Comparison of ENCODE assay signal across 34 cellular contexts in the genomic region with DNA sequence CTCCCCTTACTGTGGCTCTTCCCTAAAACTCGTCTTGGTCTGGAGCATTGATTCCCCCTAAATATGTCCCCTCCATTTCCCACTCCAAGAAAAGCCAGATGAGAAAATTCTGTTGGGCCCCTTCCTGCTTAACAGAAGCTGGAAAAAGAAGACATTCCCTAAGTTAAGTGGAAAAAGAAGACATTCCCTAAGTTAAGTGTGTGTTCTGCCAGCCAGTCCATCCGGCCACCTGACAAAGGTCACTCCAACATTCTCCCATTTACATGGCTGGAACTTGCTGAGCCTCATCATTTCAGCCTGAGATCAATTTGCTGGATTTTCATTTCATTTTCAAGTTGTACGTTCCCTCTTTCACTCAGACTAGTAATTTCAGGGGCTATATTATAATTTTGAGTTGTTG. TPM values are rescaled to one million over a fixed set of nuclear protein-coding genes. Genes with fewer than 3 reads are reported as not detected.
"Had no signal": no experiment of that assay in that cellular context is flagged by ENCODE, and none has a peak within 500 bp of the region (broad histone marks: within the 10 kb centered on the region; RNA-seq: fewer than 3 reads in every experiment).

No MANE protein-coding gene starts in this region.

- H3K36me3 ChIP-seq: cardiac muscle cell, SJCRH30 had no signal

- H3K9ac ChIP-seq: KMS-11 had no signal

- DNase-seq: activated CD4-positive, alpha-beta T cell treated with anti-CD3 and anti-CD28 coated beads, Interleukin-2, amount 10 ng/mL, durations not matched to agents 24 days and 14 days; activated CD4-positive, alpha-beta T cell treated with anti-CD3 and anti-CD28 coated beads, Interleukin-2, amount 50 U/mL, for 4 hours; activated CD8-positive, alpha-beta T cell treated with anti-CD3 and anti-CD28 coated beads for 36 hours; activated effector memory CD4-positive, alpha-beta T cell treated with anti-CD3 and anti-CD28 coated beads, Interleukin-2, amount 50 U/mL, for 16 hours; activated naive CD4-positive, alpha-beta T cell; activated naive CD4-positive, alpha-beta T cell treated with anti-CD3 and anti-CD28 coated beads, Interleukin-2, amount 50 U/mL, for 16 hours; activated naive CD8-positive, alpha-beta T cell treated with anti-CD3 and anti-CD28 coated beads for 36 hours; activated T-cell treated with anti-CD3 and anti-CD28 coated beads, Interleukin-2, amount 50 U/mL, for 1 hour; activated T-cell treated with anti-CD3 and anti-CD28 coated beads, Interleukin-2, amount 50 U/mL, for 72 hours; amniotic stem cell; aorta; MM.1S; NCI-H1092 treated with DMSO at 0.1 percent for 48 hours; NCI-H1417; NCI-H146; NCI-H187; NCI-H2029 treated with DMSO at 0.1 percent for 48 hours; NCI-H2107; NCI-H2171; NCI-H2227 treated with DMSO at 0.1 percent for 48 hours; NCI-H446; NCI-H524 treated with DMSO at 0.1 percent for 48 hours; SHP77; SJCRH30 had no signal

- H3K27ac ChIP-seq: cardiac muscle cell, KMS-11, SJCRH30, SK-N-MC had no signal

- H3K4me3 Mint-ChIP-seq: activated CD4-positive, alpha-beta T cell treated with anti-CD3 and anti-CD28 coated beads, Interleukin-2, amount 10 ng/mL, durations not matched to agents 24 days and 14 days; activated CD8-positive, alpha-beta T cell treated with anti-CD3 and anti-CD28 coated beads for 36 hours; activated naive CD8-positive, alpha-beta T cell treated with anti-CD3 and anti-CD28 coated beads for 36 hours; activated T-cell treated with anti-CD3 and anti-CD28 coated beads, Interleukin-2, amount 50 U/mL, for 72 hours; activated T-helper 17 cell treated with anti-CD3 and anti-CD28 coated beads, Interleukin-2, amount 50 U/mL, for 72 hours; central memory CD8-positive, alpha-beta T cell; T-helper 1 cell treated with Interleukin-12 subunit alpha and Interleukin-12 subunit beta and Interleukin-4 antibody, amounts not matched to agents 30 μg/mL and 1 μg/mL, for 36 hours; T-helper 2 cell treated with Interferon-gamma antibody and Interleukin-4, amounts not matched to agents 5 μg/mL and 100 μg/mL, for 36 hours had no signal

- H3K9me3 Mint-ChIP-seq: activated CD4-positive, alpha-beta T cell treated with anti-CD3 and anti-CD28 coated beads, Interleukin-2, amount 10 ng/mL, durations not matched to agents 24 days and 14 days; activated CD8-positive, alpha-beta T cell treated with anti-CD3 and anti-CD28 coated beads for 36 hours; activated naive CD8-positive, alpha-beta T cell treated with anti-CD3 and anti-CD28 coated beads for 36 hours; activated T-cell treated with anti-CD3 and anti-CD28 coated beads, Interleukin-2, amount 50 U/mL, for 72 hours; activated T-helper 17 cell treated with anti-CD3 and anti-CD28 coated beads, Interleukin-2, amount 50 U/mL, for 72 hours; central memory CD8-positive, alpha-beta T cell; T-helper 1 cell treated with Interleukin-12 subunit alpha and Interleukin-12 subunit beta and Interleukin-4 antibody, amounts not matched to agents 30 μg/mL and 1 μg/mL, for 36 hours; T-helper 2 cell treated with Interferon-gamma antibody and Interleukin-4, amounts not matched to agents 5 μg/mL and 100 μg/mL, for 36 hours had no signal

- H3K27me3 Mint-ChIP-seq: activated CD4-positive, alpha-beta T cell treated with anti-CD3 and anti-CD28 coated beads, Interleukin-2, amount 10 ng/mL, durations not matched to agents 24 days and 14 days; activated CD8-positive, alpha-beta T cell treated with anti-CD3 and anti-CD28 coated beads for 36 hours; activated naive CD8-positive, alpha-beta T cell treated with anti-CD3 and anti-CD28 coated beads for 36 hours; central memory CD8-positive, alpha-beta T cell had no signal

- ATAC-seq: activated CD8-positive, alpha-beta T cell treated with anti-CD3 and anti-CD28 coated beads for 36 hours; activated T-cell treated with anti-CD3 and anti-CD28 coated beads, Interleukin-2, amount 50 U/mL, for 72 hours; activated T-helper 17 cell treated with anti-CD3 and anti-CD28 coated beads, Interleukin-2, amount 50 U/mL, for 72 hours; Panc1 had no signal

- H3K4me2 ChIP-seq: KMS-11 had no signal

- H3K9me3 ChIP-seq: SJCRH30 had no signal

- H3K4me1 ChIP-seq: SJCRH30 had no signal

- H3K27ac Mint-ChIP-seq: activated CD4-positive, alpha-beta T cell treated with anti-CD3 and anti-CD28 coated beads, Interleukin-2, amount 10 ng/mL, durations not matched to agents 24 days and 14 days; activated CD8-positive, alpha-beta T cell treated with anti-CD3 and anti-CD28 coated beads for 36 hours; activated naive CD8-positive, alpha-beta T cell treated with anti-CD3 and anti-CD28 coated beads for 36 hours; activated T-cell treated with anti-CD3 and anti-CD28 coated beads, Interleukin-2, amount 50 U/mL, for 72 hours; activated T-helper 17 cell treated with anti-CD3 and anti-CD28 coated beads, Interleukin-2, amount 50 U/mL, for 72 hours; T-helper 1 cell treated with Interleukin-12 subunit alpha and Interleukin-12 subunit beta and Interleukin-4 antibody, amounts not matched to agents 30 μg/mL and 1 μg/mL, for 36 hours; T-helper 2 cell treated with Interferon-gamma antibody and Interleukin-4, amounts not matched to agents 5 μg/mL and 100 μg/mL, for 36 hours had no signal

- H3K27me3 ChIP-seq: cardiac muscle cell, SJCRH30 had no signal

- H3K4me1 Mint-ChIP-seq: activated CD4-positive, alpha-beta T cell treated with anti-CD3 and anti-CD28 coated beads, Interleukin-2, amount 10 ng/mL, durations not matched to agents 24 days and 14 days; activated naive CD8-positive, alpha-beta T cell treated with anti-CD3 and anti-CD28 coated beads for 36 hours; activated T-helper 17 cell treated with anti-CD3 and anti-CD28 coated beads, Interleukin-2, amount 50 U/mL, for 72 hours; central memory CD8-positive, alpha-beta T cell had no signal

- H3K4me3 ChIP-seq: cardiac muscle cell, SJCRH30, SK-N-MC had no signal

- H3K36me3 Mint-ChIP-seq: activated naive CD8-positive, alpha-beta T cell treated with anti-CD3 and anti-CD28 coated beads for 36 hours had no signal

RNA-seq across cellular contexts. Expression of gene LYPD1, which starts 52.0 kb away (rescaled TPM):
- total RNA-seq: activated CD4-positive, alpha-beta T cell treated with anti-CD3 and anti-CD28 coated beads, Interleukin-2, amount 10 ng/mL, durations not matched to agents 24 days and 14 days; activated CD8-positive, alpha-beta memory T cell treated with anti-CD3 and anti-CD28 coated beads for 36 hours; activated CD8-positive, alpha-beta T cell treated with anti-CD3 and anti-CD28 coated beads for 36 hours; activated naive CD8-positive, alpha-beta T cell treated with anti-CD3 and anti-CD28 coated beads for 36 hours; activated T-cell treated with anti-CD3 and anti-CD28 coated beads, Interleukin-2, amount 50 U/mL, for 72 hours; activated T-helper 17 cell treated with anti-CD3 and anti-CD28 coated beads, Interleukin-2, amount 50 U/mL, for 72 hours; LHCN-M2 had no signal
